ENCODE assay signal across 1 cellular context in genomic region chr1:2279882-2280281, GRCh38.
TF ChIP-seq lines count a peak whose summit lies in the region.

No MANE protein-coding gene starts in this region.

TF ChIP-seq in IMR-90, 13 proteins besides CTCF, POLR2A, EP300 and RAD21 (continued from another document):
- TF ChIP-seq ELK1 (IDR thresholded peaks at IDR 0.05; ENCODE audit: borderline replicate concordance, low read depth, low read length): no peak
- no peak for TF ChIP-seq NFE2L2 (IDR thresholded peaks at IDR 0.05; ENCODE audit: low read depth, low read length)
- no peak for TF ChIP-seq MAFK (IDR thresholded peaks at IDR 0.05; ENCODE audit: low read depth, low read length)
